Comparison of ENCODE assay signal across 23 cellular contexts in genomic region chr10:60742512-60742911, GRCh38.
"Had no signal": no experiment of that assay in that cellular context is flagged by ENCODE, and none has a peak within 500 bp of the region (broad histone marks: within the 10 kb centered on the region; RNA-seq: fewer than 3 reads in every experiment).

No MANE protein-coding gene starts in this region.

- H3K4me1 ChIP-seq: colonic mucosa, heart right ventricle, pancreas, stomach, transverse colon had no signal

- H3K4me3 ChIP-seq: colonic mucosa, heart right ventricle, pancreas, stomach, thoracic aorta, transverse colon had no signal

- H3K27ac ChIP-seq: colonic mucosa, heart right ventricle, pancreas, stomach, thoracic aorta, transverse colon had no signal

- H3K27me3 Mint-ChIP-seq: progenitor cell of endocrine pancreas had no signal

- H3K27ac Mint-ChIP-seq: natural killer cell, progenitor cell of endocrine pancreas had no signal

- ATAC-seq: esophagus mucosa, heart right ventricle, left lobe of liver, natural killer cell, pancreas, right cardiac atrium had no signal

- H3K9me3 ChIP-seq: colonic mucosa, heart right ventricle, pancreas, stomach, thoracic aorta, transverse colon had no signal

- H3K9me3 Mint-ChIP-seq: mesothelial cell of epicardium, natural killer cell had no signal

- H3K36me3 Mint-ChIP-seq: mesothelial cell of epicardium, natural killer cell had no signal

- H3K4me3 Mint-ChIP-seq: mesothelial cell of epicardium, natural killer cell, neural crest cell had no signal

- H3K36me3 ChIP-seq: colonic mucosa, heart right ventricle, pancreas, stomach, thoracic aorta, transverse colon had no signal

- H3K4me1 Mint-ChIP-seq: natural killer cell had no signal

- H3K27me3 ChIP-seq: colonic mucosa, pancreas, stomach, transverse colon had no signal

- DNase-seq: colonic mucosa; effector CD4-positive, alpha-beta T cell; heart right ventricle; islet precursor cell; mammary epithelial cell; natural killer cell; occipital lobe; pancreas; right cardiac atrium; small intestine; stimulated activated CD4-positive, alpha-beta T cell treated with anti-CD3 and anti-CD28 coated beads, Interleukin-12 subunit alpha, Interleukin-12 subunit beta, amount 100 ng/mL, for 4 hours; stimulated activated naive CD4-positive, alpha-beta T cell; stomach; substantia nigra; transverse colon had no signal

- FAIRE-seq: endometrium, frontal cortex, pancreas, small intestine had no signal
